ENCODE assay signal across 8 cellular contexts in the genomic region with DNA sequence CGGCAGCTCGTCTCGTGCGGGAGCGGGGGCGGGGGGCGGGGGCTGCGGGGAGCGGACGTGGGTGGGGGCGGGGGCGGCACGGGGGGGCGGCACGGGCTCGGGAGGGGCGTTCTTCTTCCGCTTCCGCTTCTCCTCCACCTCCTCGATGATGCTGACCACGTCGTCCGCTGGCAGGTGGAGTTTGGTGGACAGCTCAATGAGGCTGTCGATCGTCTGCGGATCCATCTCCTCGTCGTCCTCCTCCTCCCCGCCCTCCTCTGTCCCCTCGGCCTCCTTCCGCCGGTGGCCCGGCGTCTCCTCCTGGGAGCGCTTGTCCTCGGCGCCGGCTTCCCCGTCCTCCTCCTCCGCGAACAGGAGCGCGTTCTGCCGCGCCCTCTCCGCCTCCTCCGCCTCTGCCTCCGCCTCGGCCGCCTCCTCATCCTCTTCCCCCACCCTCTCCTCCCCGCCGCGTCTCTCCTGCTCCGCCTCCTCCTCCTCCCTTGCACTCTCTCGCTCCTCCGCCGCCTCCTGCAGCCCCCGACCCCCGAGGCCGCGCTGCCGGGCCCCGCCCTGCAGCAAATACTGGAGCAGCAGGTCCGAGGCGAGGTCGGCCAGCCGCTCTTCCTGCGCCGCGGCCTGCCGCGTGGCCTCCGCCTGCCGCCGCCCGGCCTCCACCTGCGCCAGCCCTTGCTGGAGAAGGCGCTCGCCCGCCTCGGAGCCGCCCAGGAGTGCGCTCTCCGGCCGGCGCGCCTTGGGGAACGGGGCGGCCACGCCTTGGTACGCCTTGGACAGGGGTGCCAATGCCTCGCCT. TPM values are rescaled to one million over a fixed set of nuclear protein-coding genes. Genes with fewer than 3 reads are reported as not detected.
DNase-seq lines count a peak whose midpoint lies in the region; ATAC-seq, FAIRE-seq and TF ChIP-seq lines count a peak whose summit lies in the region.

No MANE protein-coding gene starts in this region.

- H3K9ac ChIP-seq in K562 (ENCODE audit: insufficient read depth in 1 of 2, low read depth in 2 of 2, low read length in 2 of 2): peak overlapping the region in 1 of 2 experiments; percentile 90; a peak in 3 of 4 replicates

- no peak for TF ChIP-seq EP300 in K562 (IDR thresholded peaks at IDR 0.05; ENCODE audit: low read length)

- WGBS in K562 (ENCODE audit: insufficient coverage, low coverage, missing lambda C conversion rate): under 1% methylated on average over 47 of the region's 92 CpGs
- WGBS in lung, 2 donors: 1% methylated on average over 47 to 87 of the region's 92 CpGs

- peak; percentile 64 for TF ChIP-seq POLR2A in K562 (conservative IDR thresholded peaks at IDR 0.05)

- H3K27ac ChIP-seq in K562 (ENCODE audit: extremely low read depth, low read depth, low read length) (no peak overlapping the region; the same call in 1 of the 3 replicates), lung (ENCODE audit: low read depth in 1 of 2, low read length in 1 of 2) (no peak overlapping the region)

- TF ChIP-seq CTCF in AG04449 (IDR thresholded peaks at IDR 0.05; ENCODE audit: insufficient read depth, low read length, missing control alignments) (no peak), K562 (IDR thresholded peaks at IDR 0.05 in 2 of 3, conservative IDR thresholded peaks at IDR 0.05 in 1 of 3; ENCODE audit: insufficient read depth in 2 of 3, low read depth in 1 of 3, low read length in 3 of 3) (no peak), lung (IDR thresholded peaks at IDR 0.05; ENCODE audit: control extremely low read depth, extremely low read depth) (no peak)

- peak overlapping the region; percentile 79 for H2AFZ ChIP-seq in K562 (ENCODE audit: low read depth, low read length)

- DNase-seq in AG04449 (ENCODE audit: low read depth, low spot score) (no peak), NCI-H69 (lab: John Stamatoyannopoulos, UW) (peak; percentile 92), K562 (ENCODE audit: extremely low read depth in 1 of 4, low spot score in 3 of 4) (peak; percentile 74 to 79 (median 78)), lung (ENCODE audit: low spot score) (no peak), hippocampal formation (lab: John Stamatoyannopoulos, UW) (no peak), NCI-H2107 (lab: John Stamatoyannopoulos, UW) (no peak), SKM-1 treated with dmso at 0.1 percent for 144 hours (lab: John Stamatoyannopoulos, UW; ENCODE audit: unreplicated experiment) (no peak)

- no peak for FAIRE-seq in K562 (lab: Jason Lieb, UNC)

- peaks cover 5 to 15% of the 10 kb centered on the region in 2 experiments; a peak in 2 of 5 replicates for H3K27me3 ChIP-seq in K562 (ENCODE audit: control insufficient read depth in 2 of 2, insufficient read depth in 2 of 2, low read length in 2 of 2)
- H3K27me3 ChIP-seq in lung (ENCODE audit: control insufficient read depth, insufficient read depth): peaks cover 7% of the 10 kb centered on the region

- BruUV-seq in K562 (replicated peaks; lab: Mats Ljungman, UMichigan): no TSS peak

- H3K4me3 ChIP-seq in AG04449 (ENCODE audit: low read depth, low read length): peak overlapping the region; percentile 38
- peak overlapping the region; percentile 19; the same call in 1 of the 2 replicates for H3K4me3 ChIP-seq in GM08714 (ENCODE audit: low read length)
- peak overlapping the region; percentile 35 for H3K4me3 ChIP-seq in K562
- peak overlapping the region; percentile 27 for H3K4me3 ChIP-seq in lung

- no peaks in the 10 kb centered on the region for H3K9me1 ChIP-seq in K562 (ENCODE audit: control insufficient read depth, insufficient read depth, low read length)

- H3K9me3 ChIP-seq in K562 (replicated peaks; ENCODE audit: control insufficient read depth, insufficient read depth, low read depth, low read length): no peaks in the 10 kb centered on the region
- peaks cover 0 to 7% of the 10 kb centered on the region in 2 donors for H3K9me3 ChIP-seq in lung (ENCODE audit: control insufficient read depth in 2 of 2, insufficient read depth in 1 of 2, low read length in 1 of 2)

- H3K36me3 ChIP-seq in K562 (ENCODE audit: control insufficient read depth, insufficient read depth, low read length): peaks cover 22% of the 10 kb centered on the region; the same call in 1 of the 3 replicates
- H3K36me3 ChIP-seq in lung (ENCODE audit: control insufficient read depth in 2 of 2, insufficient read depth in 2 of 2, low read length in 2 of 2): peaks cover 0 to 21% of the 10 kb centered on the region in 2 donors

- ATAC-seq in K562: peak; percentile 53
- no peak for ATAC-seq in lung (ENCODE audit: insufficient read depth, low FRiP score)

- TF ChIP-seq RAD21 in K562 (CRISPR knock-in tag; conservative IDR thresholded peaks at IDR 0.05 in 1 of 2, IDR thresholded peaks at IDR 0.05 in 1 of 2): no peak

- CTCF ChIA-PET in AG04449 (lab: Yijun Ruan, JAX) (interaction anchor here (0.8 to 2.7 kb wide), 9 partner anchors 19 to 119 kb away, joined by 3 to 28 read pairs (median 4); a partner anchor contains a TSS), K562 (lab: Yijun Ruan, JAX; ENCODE audit: low intra/inter-chr PET ratio) (no interaction called here)

- H3K79me2 ChIP-seq in K562 (ENCODE audit: control insufficient read depth, insufficient read depth, low read length): no peaks in the 10 kb centered on the region

- in situ Hi-C loops in K562 (cut with MboI): no loop called here

- H4K20me1 ChIP-seq in K562 (replicated peaks; ENCODE audit: control insufficient read depth, insufficient read depth, low read length): peaks cover 12% of the 10 kb centered on the region

- peak overlapping the region; percentile 71 for H3K4me2 ChIP-seq in K562 (ENCODE audit: insufficient read depth, low read length)

- H3K4me1 ChIP-seq in K562 (replicated peaks in 1 of 2; ENCODE audit: control insufficient read depth in 2 of 2, insufficient read depth in 2 of 2, low read length in 2 of 2): peaks cover 20 to 57% of the 10 kb centered on the region in 2 experiments; a peak in 4 of 5 replicates
- H3K4me1 ChIP-seq in lung (ENCODE audit: control insufficient read depth in 2 of 2, insufficient read depth in 2 of 2, low read length in 2 of 2): peaks cover 8 to 34% of the 10 kb centered on the region in 2 donors

- POLR2A ChIA-PET in AG04449 (lab: Yijun Ruan, JAX) (no interaction called here), K562 (lab: Yijun Ruan, JAX) (interaction anchor here (0.6 to 0.7 kb wide), 3 partner anchors 14 to 628 kb away, joined by 3 read pairs; no protein-coding TSS in a partner anchor)

- intact Hi-C loops in K562 (cut with micrococcal nuclease): no loop called here

RNA-seq across cellular contexts. Expression of a gene that starts 1.9 kb away (rescaled TPM):
- 0.81 and 4.0 TPM in 2 replicates for total RNA-seq in K562 (2011; cell fraction: chromatin; rRNA removed; ENCODE audit: low replicate concordance)
- total RNA-seq in K562 (2011; cell fraction: nucleolus; rRNA removed): 3.8 and 7.2 TPM in 2 replicates
- 1.1 and 2.2 TPM in 2 replicates for total RNA-seq in K562 (2011; cell fraction: nucleoplasm; rRNA removed)
- total RNA-seq in K562 (2014; rRNA removed): 1.8 and 2.8 TPM in 2 replicates
- 0.19 and 0.22 TPM in 2 replicates for total RNA-seq in K562 (2014; rRNA removed; fragmentation: Illumina TruSeq; extraction: Trizol)
- total RNA-seq in K562 (2015; rRNA removed; fragmentation: Illumina TruSeq; extraction: Trizol): 0.40 and 0.45 TPM in 2 replicates
- 4.2 and 5.7 TPM in 2 replicates for total RNA-seq in K562 (2021)
- 0.14 and 0.23 TPM in 2 replicates for polyA plus RNA-seq in K562 (2011; rRNA removed)
- polyA plus RNA-seq in K562 (2011; cell fraction: cytosol; rRNA removed): 0.10 and 1.1 TPM in 2 replicates
- 0.65 and 2.1 TPM in 2 replicates for polyA plus RNA-seq in K562 (2011; cell fraction: nucleus; rRNA removed)
- 1.6 and 7.3 TPM in 2 replicates for polyA plus RNA-seq in K562 (2012)
- 0.34 and 0.79 TPM in 2 replicates for polyA plus RNA-seq in K562 (2014; fragmentation: Illumina TruSeq; extraction: Trizol)
- under 1 TPM; 0.03 to 0.08 TPM for polyA plus RNA-seq in K562 (2014; fragmentation: Nextera tagmentation; extraction: Ambion mirVana)
- 1.4 and 1.7 TPM in 2 replicates for polyA plus RNA-seq in K562 (2014; rRNA removed)
- polyA minus RNA-seq in K562 (2011; rRNA and poly(A)+ RNA removed): not detected in 2 replicates
- polyA minus RNA-seq in K562 (2011; cell fraction: cytosol; rRNA and poly(A)+ RNA removed): 0.73 and 1.7 TPM in 2 replicates
- 0.89 and 0.94 TPM in 2 replicates for polyA minus RNA-seq in K562 (2011; cell fraction: nucleus; rRNA and poly(A)+ RNA removed)
- 1 to 10 TPM in 1 of 2 donors, under 1 TPM in 1; 0.55 to 1.4 TPM for total RNA-seq in lung
- polyA plus RNA-seq in lung: under 1 TPM; 0.08 to 0.29 TPM

RNA-seq across cellular contexts. Expression of a gene that starts 9.2 kb away (rescaled TPM):
- 16.8 and 29.1 TPM in 2 replicates for total RNA-seq in K562 (2011; cell fraction: chromatin; rRNA removed; ENCODE audit: low replicate concordance)
- total RNA-seq in K562 (2011; cell fraction: nucleolus; rRNA removed): 29.0 and 30.9 TPM in 2 replicates
- 25.1 and 27.9 TPM in 2 replicates for total RNA-seq in K562 (2011; cell fraction: nucleoplasm; rRNA removed)
- 149 and 163 TPM in 2 replicates for total RNA-seq in K562 (2014; rRNA removed)
- 68.6 and 77.7 TPM in 2 replicates for total RNA-seq in K562 (2014; rRNA removed; fragmentation: Illumina TruSeq; extraction: Trizol)
- 71.8 and 71.9 TPM in 2 replicates for total RNA-seq in K562 (2015; rRNA removed; fragmentation: Illumina TruSeq; extraction: Trizol)
- total RNA-seq in K562 (2021): 89.4 and 91.2 TPM in 2 replicates
- polyA plus RNA-seq in K562 (2011; rRNA removed): 113 and 121 TPM in 2 replicates
- 106 and 108 TPM in 2 replicates for polyA plus RNA-seq in K562 (2011; cell fraction: cytosol; rRNA removed)
- polyA plus RNA-seq in K562 (2011; cell fraction: nucleus; rRNA removed): 56.4 and 60.9 TPM in 2 replicates
- 106 and 166 TPM in 2 replicates for polyA plus RNA-seq in K562 (2012)
- 79.8 and 104 TPM in 2 replicates for polyA plus RNA-seq in K562 (2014; fragmentation: Illumina TruSeq; extraction: Trizol)
- 10 to 100 TPM in 1 of 2 experiments, 1 to 10 TPM in 1; 4.4 to 13.6 TPM for polyA plus RNA-seq in K562 (2014; fragmentation: Nextera tagmentation; extraction: Ambion mirVana)
- polyA plus RNA-seq in K562 (2014; rRNA removed): 125 and 188 TPM in 2 replicates
- polyA minus RNA-seq in K562 (2011; rRNA and poly(A)+ RNA removed): 53.4 and 71.7 TPM in 2 replicates
- polyA minus RNA-seq in K562 (2011; cell fraction: cytosol; rRNA and poly(A)+ RNA removed): 25.1 and 29.0 TPM in 2 replicates
- 5.1 and 9.2 TPM in 2 replicates for polyA minus RNA-seq in K562 (2011; cell fraction: nucleus; rRNA and poly(A)+ RNA removed)
- 10 to 100 TPM; 42.7 to 74.7 TPM for total RNA-seq in lung
- 10 to 100 TPM; 54.9 to 66.9 TPM for polyA plus RNA-seq in lung

RNA-seq across cellular contexts. Expression of a gene that starts 16.6 kb away (rescaled TPM):
- total RNA-seq in K562 (2011; cell fraction: chromatin; rRNA removed; ENCODE audit: low replicate concordance): not detected in 2 replicates
- total RNA-seq in K562 (2011; cell fraction: nucleolus; rRNA removed): not detected in 2 replicates
- total RNA-seq in K562 (2011; cell fraction: nucleoplasm; rRNA removed): not detected in 2 replicates
- not detected in 2 replicates for total RNA-seq in K562 (2014; rRNA removed)
- total RNA-seq in K562 (2014; rRNA removed; fragmentation: Illumina TruSeq; extraction: Trizol): not detected in 2 replicates
- not detected in 2 replicates for total RNA-seq in K562 (2015; rRNA removed; fragmentation: Illumina TruSeq; extraction: Trizol)
- not detected in 2 replicates for total RNA-seq in K562 (2021)
- not detected in 2 replicates for polyA plus RNA-seq in K562 (2011; rRNA removed)
- polyA plus RNA-seq in K562 (2011; cell fraction: cytosol; rRNA removed): not detected in 2 replicates
- polyA plus RNA-seq in K562 (2011; cell fraction: nucleus; rRNA removed): 0.07 TPM in 1 of 2 replicates, not detected in the other
- polyA plus RNA-seq in K562 (2012): 0.07 and 0.08 TPM in 2 replicates
- not detected in 2 replicates for polyA plus RNA-seq in K562 (2014; fragmentation: Illumina TruSeq; extraction: Trizol)
- under 1 TPM in 1 of 2 experiments, not detected in 1; 0.04 TPM for polyA plus RNA-seq in K562 (2014; fragmentation: Nextera tagmentation; extraction: Ambion mirVana)
- not detected in 2 replicates for polyA plus RNA-seq in K562 (2014; rRNA removed)
- not detected in 2 replicates for polyA minus RNA-seq in K562 (2011; rRNA and poly(A)+ RNA removed)
- not detected in 2 replicates for polyA minus RNA-seq in K562 (2011; cell fraction: cytosol; rRNA and poly(A)+ RNA removed)
- not detected in 2 replicates for polyA minus RNA-seq in K562 (2011; cell fraction: nucleus; rRNA and poly(A)+ RNA removed)
- total RNA-seq in lung: not detected
- under 1 TPM in 1 of 2 donors, not detected in 1; 0.01 TPM for polyA plus RNA-seq in lung

RNA-seq across cellular contexts. Expression of a gene that starts 36.6 kb away (rescaled TPM):
- total RNA-seq in K562 (2011; cell fraction: chromatin; rRNA removed; ENCODE audit: low replicate concordance): 3.1 and 8.6 TPM in 2 replicates
- 5.8 and 14.3 TPM in 2 replicates for total RNA-seq in K562 (2011; cell fraction: nucleolus; rRNA removed)
- 5.1 and 8.0 TPM in 2 replicates for total RNA-seq in K562 (2011; cell fraction: nucleoplasm; rRNA removed)
- total RNA-seq in K562 (2014; rRNA removed): 0.73 and 0.91 TPM in 2 replicates
- total RNA-seq in K562 (2014; rRNA removed; fragmentation: Illumina TruSeq; extraction: Trizol): 0.44 and 0.67 TPM in 2 replicates
- 0.22 and 0.23 TPM in 2 replicates for total RNA-seq in K562 (2015; rRNA removed; fragmentation: Illumina TruSeq; extraction: Trizol)
- 0.98 and 1.3 TPM in 2 replicates for total RNA-seq in K562 (2021)
- 2.2 and 4.8 TPM in 2 replicates for polyA plus RNA-seq in K562 (2011; rRNA removed)
- 3.0 and 10.7 TPM in 2 replicates for polyA plus RNA-seq in K562 (2011; cell fraction: cytosol; rRNA removed)
- polyA plus RNA-seq in K562 (2011; cell fraction: nucleus; rRNA removed): 1.2 and 5.4 TPM in 2 replicates
- polyA plus RNA-seq in K562 (2012): 2.2 and 4.3 TPM in 2 replicates
- 1.0 and 1.1 TPM in 2 replicates for polyA plus RNA-seq in K562 (2014; fragmentation: Illumina TruSeq; extraction: Trizol)
- polyA plus RNA-seq in K562 (2014; fragmentation: Nextera tagmentation; extraction: Ambion mirVana): 1 to 10 TPM in 1 of 2 experiments, under 1 TPM in 1; 0.89 to 1.6 TPM
- 0.54 and 0.62 TPM in 2 replicates for polyA plus RNA-seq in K562 (2014; rRNA removed)
- polyA minus RNA-seq in K562 (2011; rRNA and poly(A)+ RNA removed): 1.5 and 6.2 TPM in 2 replicates
- polyA minus RNA-seq in K562 (2011; cell fraction: cytosol; rRNA and poly(A)+ RNA removed): 5.0 and 5.4 TPM in 2 replicates
- 0.44 and 1.6 TPM in 2 replicates for polyA minus RNA-seq in K562 (2011; cell fraction: nucleus; rRNA and poly(A)+ RNA removed)
- total RNA-seq in lung: 10 to 100 TPM; 18.6 to 55.4 TPM
- 100 to 1,000 TPM in 1 of 2 donors, 10 to 100 TPM in 1; 12.4 to 436 TPM for polyA plus RNA-seq in lung

RNA-seq across cellular contexts. Expression of a gene that starts 37.4 kb away (rescaled TPM):
- total RNA-seq in K562 (2011; cell fraction: chromatin; rRNA removed; ENCODE audit: low replicate concordance): not detected in 2 replicates
- not detected in 2 replicates for total RNA-seq in K562 (2011; cell fraction: nucleolus; rRNA removed)
- not detected in 2 replicates for total RNA-seq in K562 (2011; cell fraction: nucleoplasm; rRNA removed)
- total RNA-seq in K562 (2014; rRNA removed) (not detected in 2 replicates), K562 (2014; rRNA removed; fragmentation: Illumina TruSeq; extraction: Trizol) (not detected in 2 replicates), K562 (2015; rRNA removed; fragmentation: Illumina TruSeq; extraction: Trizol) (not detected in 2 replicates), K562 (2021) (not detected in 2 replicates), lung (not detected)
- polyA plus RNA-seq in K562 (2011; rRNA removed) (0.07 and 0.13 TPM in 2 replicates), K562 (2014; fragmentation: Illumina TruSeq; extraction: Trizol) (not detected in 2 replicates), K562 (2014; fragmentation: Nextera tagmentation; extraction: Ambion mirVana) (under 1 TPM; 0.07 to 0.17 TPM), K562 (2014; rRNA removed) (not detected in 2 replicates), lung (not detected)
- polyA plus RNA-seq in K562 (2011; cell fraction: cytosol; rRNA removed): not detected in 2 replicates
- polyA plus RNA-seq in K562 (2011; cell fraction: nucleus; rRNA removed): 0.14 and 0.15 TPM in 2 replicates
- polyA plus RNA-seq in K562 (2012): 0.03 TPM in 1 of 2 replicates, not detected in the other
- polyA minus RNA-seq in K562 (2011; rRNA and poly(A)+ RNA removed): not detected in 2 replicates
- polyA minus RNA-seq in K562 (2011; cell fraction: cytosol; rRNA and poly(A)+ RNA removed): not detected in 2 replicates
- 0.56 TPM in 1 of 2 replicates, not detected in the other for polyA minus RNA-seq in K562 (2011; cell fraction: nucleus; rRNA and poly(A)+ RNA removed)

Comparison
In these comparisons a context has a peak if more than half of its experiments do, and no peak if none do; other contexts are left out.
1. DNase-seq: peak in NCI-H69 (single experiment) and K562 (4 of 4); none in AG04449 (single experiment), lung (single experiment), hippocampal formation (0 of 2), NCI-H2107 (single experiment) and SKM-1 treated with dmso at 0.1 percent for 144 hours (single experiment).
2. Peak in every context shown above with its lines, with median percentiles within 50 percentile points of each other: H3K4me3 ChIP-seq.